In the genomic region with DNA sequence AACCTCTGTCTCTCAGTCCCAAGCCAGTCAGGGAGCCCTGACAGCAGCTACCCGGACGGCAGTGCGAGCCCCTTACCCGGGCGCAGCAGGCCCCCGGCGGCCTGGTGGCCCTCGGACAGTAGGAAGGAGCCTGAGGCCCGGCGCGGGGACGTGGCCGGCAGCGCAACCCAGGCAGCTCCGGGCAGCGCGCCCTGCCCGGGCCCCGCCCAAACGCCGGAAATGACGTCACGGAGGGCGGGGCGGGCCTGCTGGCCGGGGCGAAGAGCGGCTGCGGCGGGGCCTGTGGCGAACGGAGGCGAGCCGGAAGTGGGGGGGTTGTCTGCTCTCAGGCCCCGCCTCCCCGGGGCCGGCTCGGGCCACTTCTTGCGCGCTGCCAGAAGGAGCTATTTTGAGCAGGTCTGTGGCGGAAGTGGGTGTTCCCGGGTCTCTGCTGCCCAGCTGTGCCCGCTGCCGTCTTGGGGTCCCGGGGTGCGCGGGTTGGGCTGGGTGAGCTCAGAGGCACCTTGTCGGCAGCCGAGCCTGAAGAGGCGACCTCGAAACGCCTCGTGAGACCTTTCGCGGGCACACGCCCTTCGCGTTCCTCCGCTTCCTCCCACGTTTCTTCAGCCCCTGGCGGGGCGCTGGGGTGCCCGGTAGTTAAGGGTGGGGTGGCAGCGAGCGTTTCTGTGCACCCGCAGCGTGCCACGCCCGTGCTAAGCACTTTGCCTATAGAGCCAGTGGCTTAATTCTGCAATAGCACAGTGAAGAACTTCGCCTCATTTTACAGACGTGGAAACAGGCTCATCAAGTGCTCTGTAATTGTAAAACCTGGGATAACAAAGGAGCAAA, we compare ENCODE assay signal across 1 cellular context.
TF ChIP-seq lines count a peak whose summit lies in the region.

C11orf24 (minus strand) TSS at position 193 of the 828 bp plus-strand sequence. CDS start 8,206 bp downstream, outside the sequence.

TF ChIP-seq in GM12878, 131 proteins besides CTCF, POLR2A, EP300 and RAD21 (continued from another document and continues in another):
- 0 out of 2 replicates have a peak, but pooled peaks have one; percentile 19 for TF ChIP-seq ZNF592 (IDR thresholded peaks at IDR 0.05)
- no peak for TF ChIP-seq NRF1 (conservative IDR thresholded peaks at IDR 0.05; ENCODE audit: low read depth, low read length)
- TF ChIP-seq, protein P1, sequence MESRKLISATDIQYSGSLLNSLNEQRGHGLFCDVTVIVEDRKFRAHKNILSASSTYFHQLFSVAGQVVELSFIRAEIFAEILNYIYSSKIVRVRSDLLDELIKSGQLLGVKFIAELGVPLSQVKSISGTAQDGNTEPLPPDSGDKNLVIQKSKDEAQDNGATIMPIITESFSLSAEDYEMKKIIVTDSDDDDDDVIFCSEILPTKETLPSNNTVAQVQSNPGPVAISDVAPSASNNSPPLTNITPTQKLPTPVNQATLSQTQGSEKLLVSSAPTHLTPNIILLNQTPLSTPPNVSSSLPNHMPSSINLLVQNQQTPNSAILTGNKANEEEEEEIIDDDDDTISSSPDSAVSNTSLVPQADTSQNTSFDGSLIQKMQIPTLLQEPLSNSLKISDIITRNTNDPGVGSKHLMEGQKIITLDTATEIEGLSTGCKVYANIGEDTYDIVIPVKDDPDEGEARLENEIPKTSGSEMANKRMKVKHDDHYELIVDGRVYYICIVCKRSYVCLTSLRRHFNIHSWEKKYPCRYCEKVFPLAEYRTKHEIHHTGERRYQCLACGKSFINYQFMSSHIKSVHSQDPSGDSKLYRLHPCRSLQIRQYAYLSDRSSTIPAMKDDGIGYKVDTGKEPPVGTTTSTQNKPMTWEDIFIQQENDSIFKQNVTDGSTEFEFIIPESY (IDR thresholded peaks at IDR 0.05), result no peak
- TF ChIP-seq ATF7 (IDR thresholded peaks at IDR 0.05; ENCODE audit: low read depth), result peak; percentile 89
- peak; percentile 50; the same call in 1 of the 2 replicates for TF ChIP-seq LARP7 (IDR thresholded peaks at IDR 0.05)
- no peak for TF ChIP-seq CEBPB (IDR thresholded peaks at IDR 0.05; ENCODE audit: borderline replicate concordance in 1 of 2, low read depth in 2 of 2, low read length in 2 of 2)
- TF ChIP-seq, protein P2, sequence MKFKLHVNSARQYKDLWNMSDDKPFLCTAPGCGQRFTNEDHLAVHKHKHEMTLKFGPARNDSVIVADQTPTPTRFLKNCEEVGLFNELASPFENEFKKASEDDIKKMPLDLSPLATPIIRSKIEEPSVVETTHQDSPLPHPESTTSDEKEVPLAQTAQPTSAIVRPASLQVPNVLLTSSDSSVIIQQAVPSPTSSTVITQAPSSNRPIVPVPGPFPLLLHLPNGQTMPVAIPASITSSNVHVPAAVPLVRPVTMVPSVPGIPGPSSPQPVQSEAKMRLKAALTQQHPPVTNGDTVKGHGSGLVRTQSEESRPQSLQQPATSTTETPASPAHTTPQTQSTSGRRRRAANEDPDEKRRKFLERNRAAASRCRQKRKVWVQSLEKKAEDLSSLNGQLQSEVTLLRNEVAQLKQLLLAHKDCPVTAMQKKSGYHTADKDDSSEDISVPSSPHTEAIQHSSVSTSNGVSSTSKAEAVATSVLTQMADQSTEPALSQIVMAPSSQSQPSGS (IDR thresholded peaks at IDR 0.05; ENCODE audit: low read length), result peak; percentile 50; the same call in 1 of the 2 replicates
- peak; percentile 60 for TF ChIP-seq NBN (IDR thresholded peaks at IDR 0.05)
- TF ChIP-seq TARDBP (IDR thresholded peaks at IDR 0.05; ENCODE audit: borderline replicate concordance), result peak; percentile 78; the same call in 1 of the 2 replicates
- no peak for TF ChIP-seq ETV6 (conservative IDR thresholded peaks at IDR 0.05 in 1 of 2, IDR thresholded peaks at IDR 0.05 in 1 of 2; ENCODE audit: borderline replicate concordance in 1 of 2, low read depth in 1 of 2)
- no peak for TF ChIP-seq BCL11A (IDR thresholded peaks at IDR 0.05; ENCODE audit: low read depth, low read length)
- TF ChIP-seq EZH2 (IDR thresholded peaks at IDR 0.05; ENCODE audit: borderline replicate concordance, control insufficient read depth, low read depth, low read length), result no peak
- TF ChIP-seq SMAD1 (IDR thresholded peaks at IDR 0.05; ENCODE audit: low read depth, partially characterized antibody), result peak; percentile 47
- no peak for TF ChIP-seq HCFC1 (IDR thresholded peaks at IDR 0.05; ENCODE audit: low read length)
- peak; percentile 41 for TF ChIP-seq SKIL (IDR thresholded peaks at IDR 0.05; ENCODE audit: low read depth, poor library complexity, severe bottlenecking)
- TF ChIP-seq CBX3 (IDR thresholded peaks at IDR 0.05; ENCODE audit: borderline replicate concordance, low read depth), result no peak
- TF ChIP-seq, protein P3, sequence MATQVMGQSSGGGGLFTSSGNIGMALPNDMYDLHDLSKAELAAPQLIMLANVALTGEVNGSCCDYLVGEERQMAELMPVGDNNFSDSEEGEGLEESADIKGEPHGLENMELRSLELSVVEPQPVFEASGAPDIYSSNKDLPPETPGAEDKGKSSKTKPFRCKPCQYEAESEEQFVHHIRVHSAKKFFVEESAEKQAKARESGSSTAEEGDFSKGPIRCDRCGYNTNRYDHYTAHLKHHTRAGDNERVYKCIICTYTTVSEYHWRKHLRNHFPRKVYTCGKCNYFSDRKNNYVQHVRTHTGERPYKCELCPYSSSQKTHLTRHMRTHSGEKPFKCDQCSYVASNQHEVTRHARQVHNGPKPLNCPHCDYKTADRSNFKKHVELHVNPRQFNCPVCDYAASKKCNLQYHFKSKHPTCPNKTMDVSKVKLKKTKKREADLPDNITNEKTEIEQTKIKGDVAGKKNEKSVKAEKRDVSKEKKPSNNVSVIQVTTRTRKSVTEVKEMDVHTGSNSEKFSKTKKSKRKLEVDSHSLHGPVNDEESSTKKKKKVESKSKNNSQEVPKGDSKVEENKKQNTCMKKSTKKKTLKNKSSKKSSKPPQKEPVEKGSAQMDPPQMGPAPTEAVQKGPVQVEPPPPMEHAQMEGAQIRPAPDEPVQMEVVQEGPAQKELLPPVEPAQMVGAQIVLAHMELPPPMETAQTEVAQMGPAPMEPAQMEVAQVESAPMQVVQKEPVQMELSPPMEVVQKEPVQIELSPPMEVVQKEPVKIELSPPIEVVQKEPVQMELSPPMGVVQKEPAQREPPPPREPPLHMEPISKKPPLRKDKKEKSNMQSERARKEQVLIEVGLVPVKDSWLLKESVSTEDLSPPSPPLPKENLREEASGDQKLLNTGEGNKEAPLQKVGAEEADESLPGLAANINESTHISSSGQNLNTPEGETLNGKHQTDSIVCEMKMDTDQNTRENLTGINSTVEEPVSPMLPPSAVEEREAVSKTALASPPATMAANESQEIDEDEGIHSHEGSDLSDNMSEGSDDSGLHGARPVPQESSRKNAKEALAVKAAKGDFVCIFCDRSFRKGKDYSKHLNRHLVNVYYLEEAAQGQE (IDR thresholded peaks at IDR 0.05; ENCODE audit: low read depth, low read length), result 0 out of 2 replicates have a peak, but pooled peaks have one; percentile 9
- TF ChIP-seq, protein P4, sequence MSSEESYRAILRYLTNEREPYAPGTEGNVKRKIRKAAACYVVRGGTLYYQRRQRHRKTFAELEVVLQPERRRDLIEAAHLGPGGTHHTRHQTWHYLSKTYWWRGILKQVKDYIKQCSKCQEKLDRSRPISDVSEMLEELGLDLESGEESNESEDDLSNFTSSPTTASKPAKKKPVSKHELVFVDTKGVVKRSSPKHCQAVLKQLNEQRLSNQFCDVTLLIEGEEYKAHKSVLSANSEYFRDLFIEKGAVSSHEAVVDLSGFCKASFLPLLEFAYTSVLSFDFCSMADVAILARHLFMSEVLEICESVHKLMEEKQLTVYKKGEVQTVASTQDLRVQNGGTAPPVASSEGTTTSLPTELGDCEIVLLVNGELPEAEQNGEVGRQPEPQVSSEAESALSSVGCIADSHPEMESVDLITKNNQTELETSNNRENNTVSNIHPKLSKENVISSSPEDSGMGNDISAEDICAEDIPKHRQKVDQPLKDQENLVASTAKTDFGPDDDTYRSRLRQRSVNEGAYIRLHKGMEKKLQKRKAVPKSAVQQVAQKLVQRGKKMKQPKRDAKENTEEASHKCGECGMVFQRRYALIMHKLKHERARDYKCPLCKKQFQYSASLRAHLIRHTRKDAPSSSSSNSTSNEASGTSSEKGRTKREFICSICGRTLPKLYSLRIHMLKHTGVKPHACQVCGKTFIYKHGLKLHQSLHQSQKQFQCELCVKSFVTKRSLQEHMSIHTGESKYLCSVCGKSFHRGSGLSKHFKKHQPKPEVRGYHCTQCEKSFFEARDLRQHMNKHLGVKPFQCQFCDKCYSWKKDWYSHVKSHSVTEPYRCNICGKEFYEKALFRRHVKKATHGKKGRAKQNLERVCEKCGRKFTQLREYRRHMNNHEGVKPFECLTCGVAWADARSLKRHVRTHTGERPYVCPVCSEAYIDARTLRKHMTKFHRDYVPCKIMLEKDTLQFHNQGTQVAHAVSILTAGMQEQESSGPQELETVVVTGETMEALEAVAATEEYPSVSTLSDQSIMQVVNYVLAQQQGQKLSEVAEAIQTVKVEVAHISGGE (CRISPR knock-in tag; IDR thresholded peaks at IDR 0.05), result no peak
- TF ChIP-seq ATF3 (IDR thresholded peaks at IDR 0.05; ENCODE audit: borderline replicate concordance, extremely low read depth, low read depth, low read length), result no peak
- TF ChIP-seq RELA (IDR thresholded peaks at IDR 0.05; ENCODE audit: borderline replicate concordance, partially characterized antibody), result no peak
- TF ChIP-seq CREB1 (IDR thresholded peaks at IDR 0.05; ENCODE audit: low read depth), result peak; percentile 87
- TF ChIP-seq SIN3A (IDR thresholded peaks at IDR 0.05; ENCODE audit: low read depth, low read length), result no peak; the same call in 1 of the 2 replicates
- no peak for TF ChIP-seq SMC3 (IDR thresholded peaks at IDR 0.05; ENCODE audit: borderline replicate concordance, low read length)
- TF ChIP-seq YBX1 (IDR thresholded peaks at IDR 0.05), result no peak
- TF ChIP-seq SRF (IDR thresholded peaks at IDR 0.05; ENCODE audit: low read depth in 2 of 2, low read length in 2 of 2), result 0 out of 4 replicates have a peak, but pooled peaks of 1 of the 2 experiments have one; percentile 7
- TF ChIP-seq MXI1 (IDR thresholded peaks at IDR 0.05; ENCODE audit: low read depth, low read length), result peak; percentile 43; the same call in 1 of the 2 replicates
- TF ChIP-seq RAD51 (IDR thresholded peaks at IDR 0.05), result no peak
- no peak for TF ChIP-seq SIX5 (IDR thresholded peaks at IDR 0.05; ENCODE audit: low read depth, low read length, severe bottlenecking)
